ENCODE assay signal across 32 cellular contexts in the genomic region with DNA sequence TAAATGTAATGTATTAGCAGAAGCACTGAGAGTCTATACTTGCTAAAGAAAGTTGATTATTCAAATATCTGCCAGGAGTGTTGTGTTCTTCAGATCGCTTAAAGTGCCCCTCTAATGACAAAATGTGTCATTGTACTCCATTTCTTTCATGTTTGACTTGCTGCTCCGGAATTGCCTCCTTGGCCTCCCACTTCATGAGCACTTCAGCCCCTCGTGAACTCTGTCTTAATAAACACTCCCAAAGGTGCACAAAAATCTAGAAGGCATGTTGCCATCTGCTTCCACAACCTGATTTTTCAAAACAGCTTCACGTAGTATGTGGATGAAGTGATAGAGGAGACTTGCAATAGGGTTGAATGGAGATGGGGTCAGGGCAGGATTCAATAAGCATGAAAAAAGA.
"Had no signal": no experiment of that assay in that cellular context is flagged by ENCODE, and none has a peak within 500 bp of the region (broad histone marks: within the 10 kb centered on the region; RNA-seq: fewer than 3 reads in every experiment).

No MANE protein-coding gene starts in this region.

- H3K9me3 Mint-ChIP-seq: activated naive CD4-positive, alpha-beta T cell treated with anti-CD3 and anti-CD28 coated beads, Interleukin-2, amount 50 U/mL, for 24 hours had no signal

- H3K4me1 Mint-ChIP-seq: activated CD4-positive, alpha-beta T cell treated with anti-CD3 and anti-CD28 coated beads for 36 hours; activated CD4-positive, alpha-beta T cell treated with anti-CD3 and anti-CD28 coated beads, Interleukin-2, amount 10 ng/mL, durations not matched to agents 24 days and 14 days; activated CD8-positive, alpha-beta memory T cell treated with anti-CD3 and anti-CD28 coated beads, Interleukin-2, amount 10 ng/mL, durations not matched to agents 7 days and 5 days; activated naive CD4-positive, alpha-beta T cell treated with anti-CD3 and anti-CD28 coated beads, Interleukin-2, amount 50 U/mL, for 24 hours; activated naive CD8-positive, alpha-beta T cell treated with anti-CD3 and anti-CD28 coated beads for 36 hours; activated naive CD8-positive, alpha-beta T cell treated with anti-CD3 and anti-CD28 coated beads, Interleukin-2, amount 50 U/mL, for 24 hours; endodermal cell had no signal

- FAIRE-seq: frontal cortex had no signal

- H3K36me3 ChIP-seq: adrenal gland, breast epithelium, cardiac muscle cell, colonic mucosa had no signal

- H3K4me1 ChIP-seq: adrenal gland, body of pancreas, breast epithelium, colonic mucosa had no signal

- H3K27me3 Mint-ChIP-seq: activated CD4-positive, alpha-beta memory T cell treated with anti-CD3 and anti-CD28 coated beads for 36 hours; activated CD4-positive, alpha-beta T cell treated with anti-CD3 and anti-CD28 coated beads for 36 hours; activated CD4-positive, alpha-beta T cell treated with anti-CD3 and anti-CD28 coated beads, Interleukin-2, amount 10 ng/mL, durations not matched to agents 24 days and 14 days; activated CD8-positive, alpha-beta memory T cell treated with anti-CD3 and anti-CD28 coated beads, Interleukin-2, amount 10 ng/mL, durations not matched to agents 7 days and 5 days; activated naive CD4-positive, alpha-beta T cell treated with anti-CD3 and anti-CD28 coated beads, Interleukin-2, amount 50 U/mL, for 24 hours; activated naive CD8-positive, alpha-beta T cell treated with anti-CD3 and anti-CD28 coated beads for 36 hours; activated naive CD8-positive, alpha-beta T cell treated with anti-CD3 and anti-CD28 coated beads, Interleukin-2, amount 50 U/mL, for 24 hours had no signal

- DNase-seq: activated CD4-positive, alpha-beta memory T cell treated with anti-CD3 and anti-CD28 coated beads for 36 hours; activated CD4-positive, alpha-beta T cell treated with anti-CD3 and anti-CD28 coated beads for 36 hours; activated CD4-positive, alpha-beta T cell treated with anti-CD3 and anti-CD28 coated beads, Interleukin-2, amount 10 ng/mL, durations not matched to agents 24 days and 14 days; activated CD4-positive, CD25-positive, alpha-beta regulatory T cell; activated CD4-positive, CD25-positive, alpha-beta regulatory T cell treated with anti-CD3 and anti-CD28 coated beads, Interleukin-2, amount 50 U/mL, for 72 hours; activated CD8-positive, alpha-beta memory T cell treated with anti-CD3 and anti-CD28 coated beads, Interleukin-2, amount 10 ng/mL, durations not matched to agents 7 days and 5 days; activated CD8-positive, alpha-beta memory T cell treated with anti-CD3 and anti-CD28 coated beads, Interleukin-2, amount 50 U/mL, for 4 hours; activated CD8-positive, alpha-beta T cell treated with anti-CD3 and anti-CD28 coated beads, Interleukin-2, amount 10 ng/mL, durations not matched to agents 7 days and 5 days; activated effector memory CD4-positive, alpha-beta T cell treated with anti-CD3 and anti-CD28 coated beads, Interleukin-2, amount 50 U/mL, for 16 hours; activated naive CD4-positive, alpha-beta T cell treated with anti-CD3 and anti-CD28 coated beads for 36 hours; activated naive CD8-positive, alpha-beta T cell treated with anti-CD3 and anti-CD28 coated beads for 36 hours; activated naive CD8-positive, alpha-beta T cell treated with anti-CD3 and anti-CD28 coated beads, Interleukin-2, amount 50 U/mL, for 24 hours; activated T-cell treated with anti-CD3 and anti-CD28 coated beads, Interleukin-2, amount 50 U/mL, for 1 hour; activated T-cell treated with anti-CD3 and anti-CD28 coated beads, Interleukin-2, amount 50 U/mL, for 48 hours; adrenal gland; amygdala; aorta; body of pancreas; central memory CD4-positive, alpha-beta T cell; cerebellar nuclear complex; colonic mucosa; effector memory CD4-positive, alpha-beta T cell; endodermal cell; foreskin fibroblast; T-helper 2 cell had no signal

- H3K4me3 ChIP-seq: adrenal gland, body of pancreas, breast epithelium, cardiac muscle cell, colonic mucosa had no signal

- H3K27me3 ChIP-seq: adrenal gland, body of pancreas, breast epithelium, cardiac muscle cell, colonic mucosa had no signal

- H3K27ac ChIP-seq: adrenal gland, body of pancreas, breast epithelium, cardiac muscle cell, colonic mucosa had no signal

- H3K27ac Mint-ChIP-seq: activated CD4-positive, alpha-beta memory T cell treated with anti-CD3 and anti-CD28 coated beads for 36 hours; activated CD4-positive, alpha-beta T cell treated with anti-CD3 and anti-CD28 coated beads for 36 hours; activated CD4-positive, alpha-beta T cell treated with anti-CD3 and anti-CD28 coated beads, Interleukin-2, amount 10 ng/mL, durations not matched to agents 24 days and 14 days; activated CD8-positive, alpha-beta memory T cell treated with anti-CD3 and anti-CD28 coated beads, Interleukin-2, amount 10 ng/mL, durations not matched to agents 7 days and 5 days; activated CD8-positive, alpha-beta T cell treated with anti-CD3 and anti-CD28 coated beads, Interleukin-2, amount 10 ng/mL, durations not matched to agents 7 days and 5 days; activated naive CD4-positive, alpha-beta T cell treated with anti-CD3 and anti-CD28 coated beads for 36 hours; activated naive CD4-positive, alpha-beta T cell treated with anti-CD3 and anti-CD28 coated beads, Interleukin-2, amount 50 U/mL, for 24 hours; activated naive CD8-positive, alpha-beta T cell treated with anti-CD3 and anti-CD28 coated beads for 36 hours; activated naive CD8-positive, alpha-beta T cell treated with anti-CD3 and anti-CD28 coated beads, Interleukin-2, amount 50 U/mL, for 24 hours; activated T-helper 1 cell treated with anti-CD3 and anti-CD28 coated beads, Interleukin-12 subunit alpha, Interleukin-12 subunit beta, Interleukin-2, Interleukin-4 antibody, amounts not matched to agents 30 ng/mL and 10 ng/mL and 1 ng/mL, durations not matched to agents 14 hours and 24 hours and 36 hours; activated T-helper 2 cell treated with anti-CD3 and anti-CD28 coated beads, Interferon-gamma antibody, Interleukin-2, Interleukin-4, amounts not matched to agents 10 μg/mL and 5 μg/mL and 100 μg/mL, durations not matched to agents 14 hours and 24 hours and 36 hours; endodermal cell had no signal

- H3K36me3 Mint-ChIP-seq: activated CD4-positive, alpha-beta memory T cell treated with anti-CD3 and anti-CD28 coated beads for 36 hours; activated CD8-positive, alpha-beta memory T cell treated with anti-CD3 and anti-CD28 coated beads, Interleukin-2, amount 10 ng/mL, durations not matched to agents 7 days and 5 days; activated naive CD4-positive, alpha-beta T cell treated with anti-CD3 and anti-CD28 coated beads, Interleukin-2, amount 50 U/mL, for 24 hours; activated naive CD8-positive, alpha-beta T cell treated with anti-CD3 and anti-CD28 coated beads for 36 hours had no signal

- H3K9me3 ChIP-seq: adrenal gland, body of pancreas, breast epithelium, colonic mucosa had no signal

- H3K4me3 Mint-ChIP-seq: activated CD4-positive, alpha-beta memory T cell treated with anti-CD3 and anti-CD28 coated beads for 36 hours; activated CD4-positive, alpha-beta T cell treated with anti-CD3 and anti-CD28 coated beads for 36 hours; activated CD4-positive, alpha-beta T cell treated with anti-CD3 and anti-CD28 coated beads, Interleukin-2, amount 10 ng/mL, durations not matched to agents 24 days and 14 days; activated CD8-positive, alpha-beta memory T cell treated with anti-CD3 and anti-CD28 coated beads, Interleukin-2, amount 10 ng/mL, durations not matched to agents 7 days and 5 days; activated CD8-positive, alpha-beta T cell treated with anti-CD3 and anti-CD28 coated beads, Interleukin-2, amount 10 ng/mL, durations not matched to agents 7 days and 5 days; activated naive CD4-positive, alpha-beta T cell treated with anti-CD3 and anti-CD28 coated beads for 36 hours; activated naive CD4-positive, alpha-beta T cell treated with anti-CD3 and anti-CD28 coated beads, Interleukin-2, amount 50 U/mL, for 24 hours; activated naive CD8-positive, alpha-beta T cell treated with anti-CD3 and anti-CD28 coated beads for 36 hours; activated naive CD8-positive, alpha-beta T cell treated with anti-CD3 and anti-CD28 coated beads, Interleukin-2, amount 50 U/mL, for 24 hours; activated T-helper 1 cell treated with anti-CD3 and anti-CD28 coated beads, Interleukin-12 subunit alpha, Interleukin-12 subunit beta, Interleukin-2, Interleukin-4 antibody, amounts not matched to agents 30 ng/mL and 10 ng/mL and 1 ng/mL, durations not matched to agents 14 hours and 24 hours and 36 hours; endodermal cell had no signal

- ATAC-seq: activated CD4-positive, alpha-beta T cell treated with anti-CD3 and anti-CD28 coated beads for 36 hours; activated CD8-positive, alpha-beta memory T cell treated with anti-CD3 and anti-CD28 coated beads, Interleukin-2, amount 10 ng/mL, durations not matched to agents 7 days and 5 days; activated CD8-positive, alpha-beta T cell treated with anti-CD3 and anti-CD28 coated beads, Interleukin-2, amount 10 ng/mL, durations not matched to agents 7 days and 5 days; activated naive CD8-positive, alpha-beta T cell treated with anti-CD3 and anti-CD28 coated beads, Interleukin-2, amount 50 U/mL, for 24 hours; body of pancreas; esophagus mucosa had no signal
